Comparison of ENCODE assay signal across 19 cellular contexts in the genomic region with DNA sequence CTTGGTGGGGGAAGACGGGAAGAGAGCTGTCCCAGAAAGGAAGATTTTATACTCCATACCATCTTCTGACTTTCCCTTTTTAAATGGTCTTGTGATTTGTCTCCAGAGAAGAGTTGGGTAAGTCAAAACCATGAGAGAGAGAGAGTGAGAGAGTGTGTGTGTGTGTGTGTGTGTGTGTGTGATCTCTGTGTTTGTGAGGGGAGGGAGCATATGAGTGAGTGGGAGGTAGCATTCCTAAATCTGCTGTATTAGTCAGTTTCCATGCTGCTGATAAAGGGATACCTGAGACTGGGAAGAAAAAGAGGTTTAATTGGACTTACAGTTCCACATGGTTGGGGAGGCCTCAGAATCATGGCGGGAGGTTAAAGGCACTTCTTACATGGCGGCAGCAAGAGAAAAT.
"Had no signal": no experiment of that assay in that cellular context is flagged by ENCODE, and none has a peak within 500 bp of the region (broad histone marks: within the 10 kb centered on the region; RNA-seq: fewer than 3 reads in every experiment).

No MANE protein-coding gene starts in this region.

- ATAC-seq: activated CD8-positive, alpha-beta T cell treated with anti-CD3 and anti-CD28 coated beads, Interleukin-2, amount 10 ng/mL, durations not matched to agents 7 days and 5 days; effector memory CD8-positive, alpha-beta T cell; left colon had no signal

- H3K36me3 ChIP-seq: gastroesophageal sphincter had no signal

- H3K4me3 ChIP-seq: gastroesophageal sphincter, lung had no signal

- H3K4me1 ChIP-seq: gastroesophageal sphincter had no signal

- DNase-seq: activated CD4-positive, alpha-beta T cell treated with anti-CD3 and anti-CD28 coated beads, Interleukin-2, amount 10 ng/mL, durations not matched to agents 24 days and 14 days; activated CD8-positive, alpha-beta T cell treated with anti-CD3 and anti-CD28 coated beads, Interleukin-2, amount 10 ng/mL, durations not matched to agents 7 days and 5 days; activated naive CD4-positive, alpha-beta T cell treated with Interleukin-2 at 50 U/mL for 16 hours; activated naive CD8-positive, alpha-beta T cell treated with anti-CD3 and anti-CD28 coated beads, Interleukin-2, amount 10 ng/mL, durations not matched to agents 7 days and 5 days; activated T-cell treated with anti-CD3 and anti-CD28 coated beads, Interleukin-2, amount 50 U/mL, for 24 hours; aorta; dermis blood vessel endothelial cell; effector memory CD8-positive, alpha-beta T cell; left colon; midbrain; nephron progenitor cell; nucleus accumbens; small intestine; stimulated activated CD4-positive, alpha-beta T cell treated with anti-CD3 and anti-CD28 coated beads, Interleukin-15, amount 100 ng/mL, for 24 hours; stimulated activated CD4-positive, alpha-beta T cell treated with anti-CD3 and anti-CD28 coated beads, Interleukin-2, amount 100 ng/mL, for 48 hours; T-helper 1 cell; T-helper 9 cell had no signal

- H3K27me3 ChIP-seq: gastroesophageal sphincter had no signal
